Comparison of ENCODE assay signal across 26 cellular contexts in genomic region chr10:59257224-59257623, GRCh38.
"Had no signal": no experiment of that assay in that cellular context is flagged by ENCODE, and none has a peak within 500 bp of the region (broad histone marks: within the 10 kb centered on the region; RNA-seq: fewer than 3 reads in every experiment).

No MANE protein-coding gene starts in this region.

- H3K27me3 ChIP-seq: colonic mucosa, esophagus muscularis mucosa, esophagus squamous epithelium, gastrocnemius medialis, gastroesophageal sphincter, heart left ventricle had no signal

- H3K27me3 Mint-ChIP-seq: dendritic cell treated with granulocyte-macrophage colony-stimulating factor and Interleukin-4, amounts not matched to agents 40 ng/mL and 50 ng/mL, for 4 days; effector memory CD8-positive, alpha-beta T cell had no signal

- H3K27ac Mint-ChIP-seq: dendritic cell treated with granulocyte-macrophage colony-stimulating factor and Interleukin-4, amounts not matched to agents 40 ng/mL and 50 ng/mL, for 4 days; effector memory CD8-positive, alpha-beta T cell; endodermal cell had no signal

- H3K36me3 ChIP-seq: colonic mucosa had no signal

- H3K4me3 ChIP-seq: colonic mucosa, coronary artery, esophagus muscularis mucosa, esophagus squamous epithelium, gastrocnemius medialis, gastroesophageal sphincter, heart left ventricle had no signal

- H3K4me3 Mint-ChIP-seq: dendritic cell treated with granulocyte-macrophage colony-stimulating factor and Interleukin-4, amounts not matched to agents 40 ng/mL and 50 ng/mL, for 4 days; effector memory CD8-positive, alpha-beta T cell; endodermal cell had no signal

- DNase-seq: colonic mucosa; cortex of kidney; dermis blood vessel endothelial cell; effector CD4-positive, alpha-beta T cell; effector CD8-positive, alpha-beta T cell; effector memory CD4-positive, alpha-beta T cell; effector memory CD8-positive, alpha-beta T cell; endodermal cell; erythroblast; esophagus squamous epithelium; foreskin fibroblast; foreskin keratinocyte; foreskin melanocyte; gastrocnemius medialis; glutamatergic neuron; head of caudate nucleus; heart left ventricle had no signal

- H3K4me1 ChIP-seq: colonic mucosa, esophagus squamous epithelium, foreskin keratinocyte, heart left ventricle had no signal

- ATAC-seq: effector memory CD8-positive, alpha-beta T cell; esophagus mucosa; foreskin keratinocyte; gastroesophageal sphincter; heart left ventricle had no signal

- H3K27ac ChIP-seq: colonic mucosa, coronary artery, epithelial cell of prostate, esophagus squamous epithelium, foreskin keratinocyte, gastroesophageal sphincter, heart left ventricle had no signal

- H3K9me3 ChIP-seq: colonic mucosa, esophagus muscularis mucosa, esophagus squamous epithelium, gastrocnemius medialis, gastroesophageal sphincter, heart left ventricle had no signal

- H3K9me3 Mint-ChIP-seq: dendritic cell treated with granulocyte-macrophage colony-stimulating factor and Interleukin-4, amounts not matched to agents 40 ng/mL and 50 ng/mL, for 4 days; endodermal cell had no signal

- FAIRE-seq: endometrium, endothelial cell of umbilical vein, frontal cortex had no signal
